Comparison of ENCODE assay signal across 8 cellular contexts in the genomic region with DNA sequence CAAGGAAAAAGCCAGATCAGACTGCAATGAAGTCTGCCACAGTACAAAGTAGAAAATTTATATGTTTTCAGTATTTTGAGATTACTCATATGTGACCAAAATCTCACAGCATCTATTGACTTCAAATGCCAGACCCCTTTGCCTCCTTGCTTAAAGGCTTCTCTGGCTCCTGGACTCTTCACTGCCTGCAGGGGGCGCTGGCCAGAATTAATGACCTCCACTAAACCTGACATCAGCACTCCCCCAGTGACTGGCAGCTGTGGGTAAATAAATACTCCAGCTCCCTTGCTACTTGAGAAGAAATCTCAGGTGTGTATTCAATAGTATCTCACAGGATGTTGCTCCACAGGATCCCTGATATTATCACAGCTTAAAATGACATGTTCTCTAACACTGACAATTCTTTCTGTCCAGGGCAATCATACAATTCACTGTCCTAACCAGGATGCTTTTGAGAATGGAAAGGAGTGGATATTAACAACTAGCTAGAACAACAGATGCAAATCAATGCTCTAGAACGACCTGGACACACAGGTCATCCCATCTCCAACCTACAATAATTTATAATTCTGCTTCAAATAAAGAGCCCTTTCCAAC. TPM values are rescaled to one million over a fixed set of nuclear protein-coding genes. Genes with fewer than 3 reads are reported as not detected.
A peak's percentile ranks its signal among the peaks of the same experiment; 100 is the strongest.
DNase-seq lines count a peak whose midpoint lies in the region; ATAC-seq and TF ChIP-seq lines count a peak whose summit lies in the region.

No MANE protein-coding gene starts in this region.

- POLR2A ChIA-PET in WTC11 (lab: Charles Lee) = no interaction called here

- H3K36me3 Mint-ChIP-seq in WTC11 (peaks cover 49% of the 10 kb centered on the region), memory B cell (peaks cover 32% of the 10 kb centered on the region)

- H3K27me3 Mint-ChIP-seq in WTC11 (ENCODE audit: low read depth) (no peaks in the 10 kb centered on the region), memory B cell (no peaks in the 10 kb centered on the region)

- CTCF ChIA-PET in WTC11 (lab: Charles Lee) = interaction anchor here (0.6 to 3.0 kb wide), 28 partner anchors 10 to 811 kb away, joined by 3 to 12 read pairs (median 4); partner anchors contain the start of genes AOC2, CNTD1, COA3 and PSMC3IP

- H3K4me3 Mint-ChIP-seq in WTC11 (no peak overlapping the region), memory B cell (no peak overlapping the region)

- H3K9me3 Mint-ChIP-seq in WTC11 (no peaks in the 10 kb centered on the region), memory B cell (no peaks in the 10 kb centered on the region)

- peak; percentile 72 for TF ChIP-seq CTCF in WTC11 (IDR thresholded peaks at IDR 0.05)

- peak overlapping the region; percentile 71 for H3K27ac Mint-ChIP-seq in WTC11
- H3K27ac Mint-ChIP-seq in memory B cell = no peak overlapping the region

- H3K4me1 Mint-ChIP-seq in WTC11 (peaks cover 7% of the 10 kb centered on the region), memory B cell (peaks cover 12% of the 10 kb centered on the region)

- ATAC-seq in WTC11 (peak; percentile 39), memory B cell (ENCODE audit: low read depth) (peak; percentile 35), HG03469 (IDR thresholded peaks at IDR 0.05; ENCODE audit: unreplicated experiment) (no peak)
- ATAC-seq in stimulated activated naive CD8-positive, alpha-beta T cell treated with anti-CD3 and anti-CD28 coated beads, Interleukin-15, Interleukin-2, amounts not matched to agents 100 U/mL and 50 U/mL, for 24 hours = peak; percentile 42

- DNase-seq in NCI-H1092 treated with DMSO at 0.1 percent for 48 hours (lab: John Stamatoyannopoulos, UW) = peak; percentile 22
- no peak for DNase-seq in NCI-H1092 (lab: John Stamatoyannopoulos, UW)
- peak; percentile 35 for DNase-seq in NCI-H2171 (lab: John Stamatoyannopoulos, UW)
- DNase-seq in WTC11 (ENCODE audit: low spot score) = peak; percentile 84
- DNase-seq in central memory CD4-positive, alpha-beta T cell = peak; percentile 34
- DNase-seq in memory B cell (ENCODE audit: low spot score in 2 of 2) = peak; percentile 46 to 55
- DNase-seq in stimulated activated naive CD8-positive, alpha-beta T cell treated with anti-CD3 and anti-CD28 coated beads, Interleukin-15, Interleukin-2, amounts not matched to agents 100 U/mL and 50 U/mL, for 24 hours = peak; percentile 80

TF ChIP-seq in WTC11, 78 proteins besides CTCF, POLR2A, EP300 and RAD21 (continues in another document):
- no peak for TF ChIP-seq MXD4 (CRISPR knock-in tag; IDR thresholded peaks at IDR 0.05; ENCODE audit: borderline replicate concordance)
- TF ChIP-seq KAT7 (CRISPR knock-in tag; IDR thresholded peaks at IDR 0.05; ENCODE audit: borderline replicate concordance) = no peak
- no peak for TF ChIP-seq ETV6 (CRISPR knock-in tag; IDR thresholded peaks at IDR 0.05)
- TF ChIP-seq NR1H2 (CRISPR knock-in tag; IDR thresholded peaks at IDR 0.05) = no peak
- TF ChIP-seq, protein P1, sequence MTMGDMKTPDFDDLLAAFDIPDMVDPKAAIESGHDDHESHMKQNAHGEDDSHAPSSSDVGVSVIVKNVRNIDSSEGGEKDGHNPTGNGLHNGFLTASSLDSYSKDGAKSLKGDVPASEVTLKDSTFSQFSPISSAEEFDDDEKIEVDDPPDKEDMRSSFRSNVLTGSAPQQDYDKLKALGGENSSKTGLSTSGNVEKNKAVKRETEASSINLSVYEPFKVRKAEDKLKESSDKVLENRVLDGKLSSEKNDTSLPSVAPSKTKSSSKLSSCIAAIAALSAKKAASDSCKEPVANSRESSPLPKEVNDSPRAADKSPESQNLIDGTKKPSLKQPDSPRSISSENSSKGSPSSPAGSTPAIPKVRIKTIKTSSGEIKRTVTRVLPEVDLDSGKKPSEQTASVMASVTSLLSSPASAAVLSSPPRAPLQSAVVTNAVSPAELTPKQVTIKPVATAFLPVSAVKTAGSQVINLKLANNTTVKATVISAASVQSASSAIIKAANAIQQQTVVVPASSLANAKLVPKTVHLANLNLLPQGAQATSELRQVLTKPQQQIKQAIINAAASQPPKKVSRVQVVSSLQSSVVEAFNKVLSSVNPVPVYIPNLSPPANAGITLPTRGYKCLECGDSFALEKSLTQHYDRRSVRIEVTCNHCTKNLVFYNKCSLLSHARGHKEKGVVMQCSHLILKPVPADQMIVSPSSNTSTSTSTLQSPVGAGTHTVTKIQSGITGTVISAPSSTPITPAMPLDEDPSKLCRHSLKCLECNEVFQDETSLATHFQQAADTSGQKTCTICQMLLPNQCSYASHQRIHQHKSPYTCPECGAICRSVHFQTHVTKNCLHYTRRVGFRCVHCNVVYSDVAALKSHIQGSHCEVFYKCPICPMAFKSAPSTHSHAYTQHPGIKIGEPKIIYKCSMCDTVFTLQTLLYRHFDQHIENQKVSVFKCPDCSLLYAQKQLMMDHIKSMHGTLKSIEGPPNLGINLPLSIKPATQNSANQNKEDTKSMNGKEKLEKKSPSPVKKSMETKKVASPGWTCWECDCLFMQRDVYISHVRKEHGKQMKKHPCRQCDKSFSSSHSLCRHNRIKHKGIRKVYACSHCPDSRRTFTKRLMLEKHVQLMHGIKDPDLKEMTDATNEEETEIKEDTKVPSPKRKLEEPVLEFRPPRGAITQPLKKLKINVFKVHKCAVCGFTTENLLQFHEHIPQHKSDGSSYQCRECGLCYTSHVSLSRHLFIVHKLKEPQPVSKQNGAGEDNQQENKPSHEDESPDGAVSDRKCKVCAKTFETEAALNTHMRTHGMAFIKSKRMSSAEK (CRISPR knock-in tag; IDR thresholded peaks at IDR 0.05; ENCODE audit: borderline replicate concordance) = no peak
- TF ChIP-seq E2F4 (CRISPR knock-in tag; IDR thresholded peaks at IDR 0.05; ENCODE audit: borderline replicate concordance, low read depth) = no peak
- TF ChIP-seq FOXP1 (CRISPR knock-in tag; IDR thresholded peaks at IDR 0.05; ENCODE audit: borderline replicate concordance) = no peak
- TF ChIP-seq ZMAT4 (CRISPR knock-in tag; IDR thresholded peaks at IDR 0.05) = no peak
- TF ChIP-seq, protein P2, sequence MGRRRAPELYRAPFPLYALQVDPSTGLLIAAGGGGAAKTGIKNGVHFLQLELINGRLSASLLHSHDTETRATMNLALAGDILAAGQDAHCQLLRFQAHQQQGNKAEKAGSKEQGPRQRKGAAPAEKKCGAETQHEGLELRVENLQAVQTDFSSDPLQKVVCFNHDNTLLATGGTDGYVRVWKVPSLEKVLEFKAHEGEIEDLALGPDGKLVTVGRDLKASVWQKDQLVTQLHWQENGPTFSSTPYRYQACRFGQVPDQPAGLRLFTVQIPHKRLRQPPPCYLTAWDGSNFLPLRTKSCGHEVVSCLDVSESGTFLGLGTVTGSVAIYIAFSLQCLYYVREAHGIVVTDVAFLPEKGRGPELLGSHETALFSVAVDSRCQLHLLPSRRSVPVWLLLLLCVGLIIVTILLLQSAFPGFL (CRISPR knock-in tag; IDR thresholded peaks at IDR 0.05; ENCODE audit: borderline replicate concordance) = no peak
- TF ChIP-seq FOXJ3 (CRISPR knock-in tag; IDR thresholded peaks at IDR 0.05; ENCODE audit: borderline replicate concordance) = no peak
- no peak for TF ChIP-seq ZNF232 (CRISPR knock-in tag; IDR thresholded peaks at IDR 0.05)
- no peak for TF ChIP-seq RELA (CRISPR knock-in tag; IDR thresholded peaks at IDR 0.05; ENCODE audit: borderline replicate concordance)
- no peak for TF ChIP-seq HMGA2 (CRISPR knock-in tag; IDR thresholded peaks at IDR 0.05)
- TF ChIP-seq FOXP4 (CRISPR knock-in tag; IDR thresholded peaks at IDR 0.05) = no peak

RNA-seq across cellular contexts. Expression of gene BECN1, which starts 4.0 kb away (rescaled TPM):
- total RNA-seq in WTC11 (2021) = 51.8 to 59.2 TPM (median 54.7 TPM) in 3 replicates

RNA-seq across cellular contexts. Expression of gene PSME3, which starts 13.2 kb away (rescaled TPM):
- total RNA-seq in WTC11 (2021) = 141 to 192 TPM (median 159 TPM) in 3 replicates

RNA-seq across cellular contexts. Expression of gene CNTD1, which starts 21.4 kb away (rescaled TPM):
- total RNA-seq in WTC11 (2021) = not detected in 3 replicates

RNA-seq across cellular contexts. Expression of gene COA3, which starts 21.5 kb away (rescaled TPM):
- total RNA-seq in WTC11 (2021) = 54.2 to 65.2 TPM (median 60.9 TPM) in 3 replicates

RNA-seq across cellular contexts. Expression of gene AOC2, which starts 24.3 kb away (rescaled TPM):
- total RNA-seq in WTC11 (2021) = 9.8 to 11.0 TPM (median 10.1 TPM) in 3 replicates
